Comparison of ENCODE assay signal across 5 cellular contexts in genomic region chr22:22899342-22900080, GRCh38. TPM values are rescaled to one million over a fixed set of nuclear protein-coding genes. Genes with fewer than 3 reads are reported as not detected.
"Had no signal": no experiment of that assay in that cellular context is flagged by ENCODE, and none has a peak within 500 bp of the region (broad histone marks: within the 10 kb centered on the region; RNA-seq: fewer than 3 reads in every experiment).

No MANE protein-coding gene starts in this region.

RNA-seq across cellular contexts. Expression of gene IGLL5, which starts 11.9 kb away (rescaled TPM):
- total RNA-seq: activated CD8-positive, alpha-beta T cell treated with anti-CD3 and anti-CD28 coated beads, Interleukin-2, amount 10 ng/mL, durations not matched to agents 7 days and 5 days; MCF 10A; NCI-H460; Right ventricle myocardium superior; SJSA1 had no signal
